Comparison of ENCODE assay signal across 8 cellular contexts in the genomic region with DNA sequence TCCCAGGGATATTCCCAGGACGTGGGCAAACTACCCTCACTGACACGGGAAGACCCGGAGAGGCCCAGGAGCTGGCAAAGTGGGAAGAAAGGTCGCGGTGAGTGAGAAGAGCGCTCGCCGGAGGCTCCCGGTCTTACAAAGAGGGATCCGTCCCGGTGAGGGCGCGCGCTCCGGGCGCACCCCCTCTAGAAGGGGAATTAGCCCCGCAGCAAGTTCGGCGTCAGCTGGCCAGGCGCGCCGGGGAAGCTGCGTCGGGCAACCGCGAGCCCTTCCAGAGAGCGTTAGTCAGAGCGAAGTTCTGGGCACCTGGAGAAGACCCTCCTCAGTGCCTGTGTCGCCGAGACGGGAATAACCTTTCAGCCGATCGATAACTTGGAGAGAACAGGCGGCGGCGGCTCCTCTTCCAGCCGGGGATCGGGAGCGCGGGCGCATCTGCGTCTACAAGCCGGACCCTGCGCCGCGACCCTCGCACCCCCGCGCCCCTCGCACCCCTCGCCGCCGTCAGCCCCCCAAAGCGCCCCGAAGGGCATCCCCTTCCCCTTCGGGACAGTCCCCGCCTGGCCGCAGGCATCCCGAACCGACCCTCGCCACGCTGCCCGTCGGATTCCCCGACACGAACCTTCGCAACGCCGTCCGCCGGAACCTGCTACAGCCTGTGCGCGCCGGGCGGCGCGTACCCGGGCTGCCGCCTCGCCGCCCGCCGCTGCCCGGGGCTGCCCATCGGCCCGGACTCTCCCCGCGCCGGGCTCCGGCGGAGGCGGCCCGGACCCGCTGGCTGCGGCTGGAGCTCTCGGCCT. TPM values are rescaled to one million over a fixed set of nuclear protein-coding genes. Genes with fewer than 3 reads are reported as not detected.
DNase-seq lines count a peak whose midpoint lies in the region; ATAC-seq, FAIRE-seq and TF ChIP-seq lines count a peak whose summit lies in the region.

No MANE protein-coding gene starts in this region.

- no peak for FAIRE-seq in HepG2 (lab: Jason Lieb, UNC)

- TF ChIP-seq CTCF in HepG2 (CRISPR knock-in tag; IDR thresholded peaks at IDR 0.05): no peak

- WGBS in HepG2 (ENCODE audit: low lambda C conversion rate): 5% methylated on average over 8 of the region's 96 CpGs

- intact Hi-C loops in HepG2 (cut with micrococcal nuclease; ENCODE audit: unreplicated experiment): loop anchor here (1.0 to 10.0 kb wide), 3 partner anchors 325 to 765 kb away; partner anchors contain the start of gene NTPCR

- POLR2A ChIA-PET in HepG2 (lab: Yijun Ruan, JAX): no interaction called here

- no peaks in the 10 kb centered on the region for H4K20me1 ChIP-seq in HepG2 (ENCODE audit: insufficient read depth, low read length)

- no peak for TF ChIP-seq POLR2A in HepG2 (IDR thresholded peaks at IDR 0.05; ENCODE audit: insufficient read depth in 1 of 2, low read depth in 2 of 2, low read length in 2 of 2)

- TF ChIP-seq RAD21 in HepG2 (CRISPR knock-in tag; IDR thresholded peaks at IDR 0.05): no peak

- no peaks in the 10 kb centered on the region for H3K36me3 ChIP-seq in SK-N-MC (ENCODE audit: insufficient read depth, low read length)
- H3K36me3 ChIP-seq in HepG2 (replicated peaks in 1 of 2; ENCODE audit: control insufficient read depth in 1 of 2, insufficient read depth in 2 of 2, low read length in 2 of 2): no peaks in the 10 kb centered on the region

- no peaks in the 10 kb centered on the region for H3K4me1 ChIP-seq in HepG2 (ENCODE audit: insufficient read depth, low read length)

- peak overlapping the region; percentile 80 for H3K4me3 ChIP-seq in SK-N-MC
- H3K4me3 ChIP-seq in HepG2 (replicated peaks in 1 of 3; ENCODE audit: insufficient read depth in 1 of 3, low read depth in 2 of 3, low read length in 3 of 3): peak overlapping the region in 2 of 3 experiments; percentile 50 to 63; a peak in 3 of 6 replicates

- no peaks in the 10 kb centered on the region for H3K79me2 ChIP-seq in HepG2 (ENCODE audit: insufficient read depth, low read length)

- no peaks in the 10 kb centered on the region for H3K9me3 ChIP-seq in SK-N-MC (ENCODE audit: low read depth, low read length)
- H3K9me3 ChIP-seq in HepG2 (ENCODE audit: low read length): no peaks in the 10 kb centered on the region

- H3K27ac ChIP-seq in SK-N-MC: no peak overlapping the region
- H3K27ac ChIP-seq in caudate nucleus (ENCODE audit: low read depth, low read length): peak overlapping the region; percentile 46
- no peak overlapping the region for H3K27ac ChIP-seq in HepG2 (ENCODE audit: extremely low read length, insufficient read depth, low read length)

- no peak for TF ChIP-seq EP300 in HepG2 (IDR thresholded peaks at IDR 0.05; ENCODE audit: low read depth in 2 of 2, low read length in 2 of 2)
- no peak for TF ChIP-seq EP300 in HepG2 (CRISPR knock-in tag; IDR thresholded peaks at IDR 0.05; ENCODE audit: borderline replicate concordance)

- peaks cover 5 to 54% of the 10 kb centered on the region in 2 experiments; a peak in 4 of 5 replicates for H3K27me3 ChIP-seq in HepG2 (ENCODE audit: control insufficient read depth in 1 of 2, insufficient read depth in 2 of 2, low read length in 2 of 2)

- H3K4me2 ChIP-seq in HepG2 (ENCODE audit: low read depth, low read length): peak overlapping the region; percentile 60

- in situ Hi-C loops in HepG2 (cut with HindIII; ENCODE audit: extremely low pct_ligation_motif_present, low pct_unique_long_range_greater_than_20kb): loop anchor here (5.0 kb wide), 1 partner anchor 608 kb away; no protein-coding TSS in a partner anchor

- no TSS peak for BruUV-seq in HepG2 (replicated peaks; lab: Mats Ljungman, UMichigan)

- DNase-seq in Ammon's horn (ENCODE audit: low spot score): peak; percentile 35
- no peak for DNase-seq in SK-N-MC (ENCODE audit: low read depth, low spot score)
- DNase-seq in caudate nucleus (lab: John Stamatoyannopoulos, UW): peak in 29 of 61 donors; percentile 6 to 64 (median 28)
- DNase-seq in HepG2 (ENCODE audit: low spot score): no peak
- DNase-seq in stimulated activated CD8-positive, alpha-beta memory T cell treated with anti-CD3 and anti-CD28 coated beads, Interleukin-2, amount 100 ng/mL, for 48 hours (ENCODE audit: low read depth in 2 of 2): peak; percentile 7 to 12
- DNase-seq in central memory CD4-positive, alpha-beta T cell: no peak

- H3K9ac ChIP-seq in SK-N-MC (ENCODE audit: insufficient read length) (no peak overlapping the region), HepG2 (ENCODE audit: insufficient read depth, low read depth, low read length) (no peak overlapping the region)

- H2AFZ ChIP-seq in HepG2 (ENCODE audit: low read length): no peak overlapping the region

- ATAC-seq in GM18907 (IDR thresholded peaks at IDR 0.05; ENCODE audit: unreplicated experiment): peak; percentile 53
- ATAC-seq in HG03108 (IDR thresholded peaks at IDR 0.05; ENCODE audit: unreplicated experiment): peak; percentile 37
- peak; percentile 58 for ATAC-seq in HepG2

- CTCF ChIA-PET in HepG2 (lab: Yijun Ruan, JAX; ENCODE audit: low intra/inter-chr PET ratio, low total read pairs): no interaction called here

TF ChIP-seq in HepG2, 621 proteins besides CTCF, POLR2A, EP300 and RAD21 (continues in another document):
- TF ChIP-seq EZH2 (conservative IDR thresholded peaks at IDR 0.05; ENCODE audit: low read depth, low read length): 0 out of 2 replicates have a peak, but pooled peaks have one; percentile 68
- TF ChIP-seq SIN3B (IDR thresholded peaks at IDR 0.05; ENCODE audit: low read length): no peak
- TF ChIP-seq ZNF800 (CRISPR knock-in tag; IDR thresholded peaks at IDR 0.05): peak; percentile 81; the same call in 1 of the 2 replicates
- no peak for TF ChIP-seq CCAR2 (optimal IDR thresholded peaks at IDR 0.05; ENCODE audit: low read depth, low read length)
- peak; percentile 10; the same call in 1 of the 2 replicates for TF ChIP-seq ZNF777 (CRISPR knock-in tag; IDR thresholded peaks at IDR 0.05)
- TF ChIP-seq ZBTB49 (CRISPR knock-in tag; IDR thresholded peaks at IDR 0.05; ENCODE audit: borderline replicate concordance): no peak
- no peak for TF ChIP-seq ZNF660 (CRISPR knock-in tag; IDR thresholded peaks at IDR 0.05; ENCODE audit: borderline replicate concordance, low read depth)
- no peak for TF ChIP-seq MTA3 (CRISPR knock-in tag; IDR thresholded peaks at IDR 0.05)
- no peak for TF ChIP-seq NFYB (CRISPR knock-in tag; IDR thresholded peaks at IDR 0.05)
- TF ChIP-seq CENPX (CRISPR knock-in tag; IDR thresholded peaks at IDR 0.05): no peak

RNA-seq across cellular contexts. Expression of gene SIPA1L2, which starts 0.5 kb away (rescaled TPM):
- total RNA-seq in HepG2 (2016; rRNA removed; fragmentation: Illumina TruSeq; extraction: Trizol): 0.03 TPM in 1 of 2 replicates, not detected in the other
- total RNA-seq in HepG2 (2016; cell fraction: cytosol; rRNA removed; fragmentation: Illumina TruSeq; extraction: Trizol; ENCODE audit: low read depth): not detected in 2 replicates
- total RNA-seq in HepG2 (2016; cell fraction: insoluble cytoplasmic fraction; rRNA removed; fragmentation: Illumina TruSeq; extraction: Trizol): not detected in 2 replicates
- 0.03 TPM in 1 of 2 replicates, not detected in the other for total RNA-seq in HepG2 (2016; cell fraction: membrane; rRNA removed; fragmentation: Illumina TruSeq; extraction: Trizol)
- not detected in 2 replicates for total RNA-seq in HepG2 (2016; cell fraction: nucleus; rRNA removed; fragmentation: Illumina TruSeq; extraction: Trizol)
- 0.01 and 0.03 TPM in 2 replicates for polyA plus RNA-seq in HepG2 (2011; rRNA removed)
- polyA plus RNA-seq in HepG2 (2011; cell fraction: cytosol; rRNA removed): 0.01 TPM in 1 of 2 replicates, not detected in the other
- 0.05 TPM in 1 of 2 replicates, not detected in the other for polyA plus RNA-seq in HepG2 (2011; cell fraction: nucleus; rRNA removed)
- not detected in 2 replicates for polyA plus RNA-seq in HepG2 (2012)
- polyA plus RNA-seq in HepG2 (2016; cell fraction: cytosol; fragmentation: Illumina TruSeq; extraction: Trizol; ENCODE audit: low read depth): not detected in 2 replicates
- not detected in 2 replicates for polyA plus RNA-seq in HepG2 (2016; cell fraction: insoluble cytoplasmic fraction; fragmentation: Illumina TruSeq; extraction: Trizol; ENCODE audit: low read depth)
- not detected in 2 replicates for polyA plus RNA-seq in HepG2 (2016; cell fraction: membrane; fragmentation: Illumina TruSeq; extraction: Trizol; ENCODE audit: low read depth)
- polyA plus RNA-seq in HepG2 (2016; cell fraction: nucleus; fragmentation: Illumina TruSeq; extraction: Trizol; ENCODE audit: insufficient read depth, low read depth): not detected in 2 replicates
- polyA minus RNA-seq in HepG2 (2011; rRNA and poly(A)+ RNA removed; ENCODE audit: low replicate concordance): 0.77 TPM in 1 of 2 replicates, not detected in the other
- not detected in 2 replicates for polyA minus RNA-seq in HepG2 (2011; cell fraction: cytosol; rRNA and poly(A)+ RNA removed)
- polyA minus RNA-seq in HepG2 (2011; cell fraction: nucleus; rRNA and poly(A)+ RNA removed): not detected in 2 replicates

Comparison
In these comparisons a context has a peak if more than half of its experiments do, and no peak if none do; other contexts are left out.
1. DNase-seq: peak in Ammon's horn (single experiment) and stimulated activated CD8-positive, alpha-beta memory T cell treated with anti-CD3 and anti-CD28 coated beads, Interleukin-2, amount 100 ng/mL, for 48 hours (2 of 2); none in SK-N-MC (single experiment), HepG2 (single experiment) and central memory CD4-positive, alpha-beta T cell (single experiment).
2. Peak in every context shown above with its lines, with median percentiles within 50 percentile points of each other: ATAC-seq.